ENCODE assay signal across 9 cellular contexts in genomic region chr9:122228191-122228905, GRCh38. TPM values are rescaled to one million over a fixed set of nuclear protein-coding genes. Genes with fewer than 3 reads are reported as not detected.
DNase-seq lines count a peak whose midpoint lies in the region; ATAC-seq and TF ChIP-seq lines count a peak whose summit lies in the region.
"Had no signal": no experiment of that assay in that cellular context is flagged by ENCODE, and none has a peak within 500 bp of the region (broad histone marks: within the 10 kb centered on the region; RNA-seq: fewer than 3 reads in every experiment).

No MANE protein-coding gene starts in this region.

- no peaks in the 10 kb centered on the region for H3K36me3 Mint-ChIP-seq in CD8-positive, alpha-beta T cell

- no peak overlapping the region for H2AFZ ChIP-seq in neural cell (ENCODE audit: low read depth, low read length)
- H2AFZ ChIP-seq: PC-9 had no signal

- H3K9ac ChIP-seq in duodenal mucosa (ENCODE audit: low read depth in 1 of 2, low read length in 2 of 2) (no peak overlapping the region), neural cell (ENCODE audit: low read length) (no peak overlapping the region)

- POLR2A ChIA-PET in CD8-positive, alpha-beta T cell (lab: Charles Lee): no interaction called here

- no peak for ATAC-seq in CD8-positive, alpha-beta T cell
- ATAC-seq in GM19395 (IDR thresholded peaks at IDR 0.05; ENCODE audit: unreplicated experiment): no peak
- no peak for ATAC-seq in GM21825 (IDR thresholded peaks at IDR 0.05; ENCODE audit: unreplicated experiment)

- no peaks in the 10 kb centered on the region for H3K9me2 ChIP-seq in neural cell (ENCODE audit: insufficient read depth, low read length)

- H3K4me2 ChIP-seq in neural cell (ENCODE audit: low read length): no peak overlapping the region
- H3K4me2 ChIP-seq: PC-9 had no signal

- peaks cover 27% of the 10 kb centered on the region for H3K27me3 Mint-ChIP-seq in CD8-positive, alpha-beta T cell (ENCODE audit: low read depth)

- intact Hi-C loops in CD8-positive, alpha-beta T cell (cut with DNase I, micrococcal nuclease): no loop called here

- H3K4me1 Mint-ChIP-seq in CD8-positive, alpha-beta T cell (ENCODE audit: low read depth): peaks cover 2% of the 10 kb centered on the region

- H4K20me1 ChIP-seq in neural cell (ENCODE audit: insufficient read depth): no peaks in the 10 kb centered on the region

- TF ChIP-seq EP300 in neural cell (conservative IDR thresholded peaks at IDR 0.05; ENCODE audit: poor library complexity, severe bottlenecking): no peak

- no peaks in the 10 kb centered on the region for H3K36me3 ChIP-seq in CD8-positive, alpha-beta T cell (ENCODE audit: insufficient read depth, low read length)
- H3K36me3 ChIP-seq in duodenal mucosa (ENCODE audit: control insufficient read depth in 1 of 2, insufficient read depth in 2 of 2, low read length in 2 of 2) (no peaks in the 10 kb centered on the region), neural cell (ENCODE audit: insufficient read depth, low read length) (no peaks in the 10 kb centered on the region)

- TF ChIP-seq RAD21 in neural cell (conservative IDR thresholded peaks at IDR 0.05): no peak

- DNase-seq in CD8-positive, alpha-beta T cell: no peak
- no peak for DNase-seq in LNCaP clone FGC (ENCODE audit: low read depth)
- no peak for DNase-seq in stimulated activated CD4-positive, alpha-beta T cell treated with anti-CD3 and anti-CD28 coated beads, Interleukin-4, amount 100 ng/mL, for 4 hours
- DNase-seq in anterior cingulate cortex (lab: John Stamatoyannopoulos, UW): no peak

- CTCF ChIA-PET in CD8-positive, alpha-beta T cell (lab: Charles Lee): no interaction called here

- no peak overlapping the region for H3K27ac ChIP-seq in CD8-positive, alpha-beta T cell (ENCODE audit: low read depth, low read length)
- no peak overlapping the region for H3K27ac ChIP-seq in duodenal mucosa (ENCODE audit: low read depth, low read length)
- no peak overlapping the region for H3K27ac ChIP-seq in neural cell (ENCODE audit: low read length)
- H3K27ac ChIP-seq: PC-9 had no signal

- H3K79me2 ChIP-seq in neural cell (replicated peaks; ENCODE audit: insufficient read depth, low read length): no peaks in the 10 kb centered on the region

- no peak overlapping the region for H3K4me3 Mint-ChIP-seq in CD8-positive, alpha-beta T cell

- no peaks in the 10 kb centered on the region for H3K4me1 ChIP-seq in CD8-positive, alpha-beta T cell (ENCODE audit: insufficient read depth, low read length)
- peaks cover 0 to 7% of the 10 kb centered on the region in 2 donors for H3K4me1 ChIP-seq in duodenal mucosa (ENCODE audit: control insufficient read depth in 1 of 2, insufficient read depth in 2 of 2, low read length in 2 of 2)

- no peaks in the 10 kb centered on the region for H3F3A ChIP-seq in neural cell (ENCODE audit: insufficient read depth, low read length, poor library complexity, severe bottlenecking)

- H3K27me3 ChIP-seq in CD8-positive, alpha-beta T cell (ENCODE audit: insufficient read depth, low read length): peaks cover 8% of the 10 kb centered on the region
- peaks cover 74 to 78% of the 10 kb centered on the region in 2 donors for H3K27me3 ChIP-seq in duodenal mucosa (ENCODE audit: control insufficient read depth in 1 of 2, insufficient read depth in 2 of 2, low read length in 2 of 2)
- peaks cover 96% of the 10 kb centered on the region for H3K27me3 ChIP-seq in neural cell (ENCODE audit: insufficient read depth, low read depth, low read length)

- H3K4me3 ChIP-seq in CD8-positive, alpha-beta T cell (ENCODE audit: low read depth, low read length): peak overlapping the region; percentile 19
- H3K4me3 ChIP-seq in LNCaP clone FGC (ENCODE audit: low read depth, low read length): 0 out of 2 replicates have a peak overlapping the region, but pooled peaks have one; percentile 18
- H3K4me3 ChIP-seq in duodenal mucosa (ENCODE audit: low read depth in 1 of 2, low read length in 2 of 2): peak overlapping the region; percentile 35 to 40
- peak overlapping the region; percentile 63 for H3K4me3 ChIP-seq in neural cell (ENCODE audit: low read length)
- H3K4me3 ChIP-seq: PC-9 had no signal

- no peaks in the 10 kb centered on the region for H3K9me3 Mint-ChIP-seq in CD8-positive, alpha-beta T cell

- no peak for TF ChIP-seq CTCF in CD8-positive, alpha-beta T cell (IDR thresholded peaks at IDR 0.05)
- TF ChIP-seq CTCF in LNCaP clone FGC (IDR thresholded peaks at IDR 0.05; ENCODE audit: control insufficient read depth, extremely low read depth, insufficient read depth) (no peak), neural cell (IDR thresholded peaks at IDR 0.05; ENCODE audit: poor library complexity, severe bottlenecking) (no peak)

- no peak overlapping the region for H3K27ac Mint-ChIP-seq in CD8-positive, alpha-beta T cell

- H3K9me3 ChIP-seq in CD8-positive, alpha-beta T cell (ENCODE audit: low read length): no peaks in the 10 kb centered on the region
- H3K9me3 ChIP-seq in duodenal mucosa (ENCODE audit: control insufficient read depth in 1 of 2, low read length in 2 of 2) (no peaks in the 10 kb centered on the region), neural cell (ENCODE audit: low read length) (no peaks in the 10 kb centered on the region)

TF ChIP-seq in neural cell, 6 proteins besides CTCF, POLR2A, EP300 and RAD21:
- TF ChIP-seq EZH2 (IDR thresholded peaks at IDR 0.05; ENCODE audit: borderline replicate concordance, insufficient read depth, low read length, poor library complexity, severe bottlenecking) (peak; percentile 97), POLR2AphosphoS5 (IDR thresholded peaks at IDR 0.05) (no peak)

RNA-seq across cellular contexts. Expression of gene LHX6, which starts 0.4 kb away (rescaled TPM):
- not detected for total RNA-seq in CD8-positive, alpha-beta T cell
- 0.14 and 0.26 TPM in 2 replicates for polyA plus RNA-seq in neural cell
- 0.24 and 1.0 TPM in 2 replicates for polyA minus RNA-seq in neural cell
- total RNA-seq: PC-9 had no signal

RNA-seq across cellular contexts. Expression of gene RBM18, which starts 36.3 kb away (rescaled TPM):
- total RNA-seq in CD8-positive, alpha-beta T cell: 10 to 100 TPM; 34.0 to 38.9 TPM
- polyA plus RNA-seq in neural cell: 40.8 and 48.8 TPM in 2 replicates
- polyA minus RNA-seq in neural cell: 39.4 and 41.1 TPM in 2 replicates

RNA-seq across cellular contexts. Expression of gene MRRF, which starts 36.3 kb away (rescaled TPM):
- total RNA-seq in CD8-positive, alpha-beta T cell: 10 to 100 TPM; 22.9 to 23.2 TPM
- 40.7 and 46.9 TPM in 2 replicates for polyA plus RNA-seq in neural cell
- 26.5 and 27.2 TPM in 2 replicates for polyA minus RNA-seq in neural cell
